Comparison of ENCODE assay signal across 8 cellular contexts in the genomic region with DNA sequence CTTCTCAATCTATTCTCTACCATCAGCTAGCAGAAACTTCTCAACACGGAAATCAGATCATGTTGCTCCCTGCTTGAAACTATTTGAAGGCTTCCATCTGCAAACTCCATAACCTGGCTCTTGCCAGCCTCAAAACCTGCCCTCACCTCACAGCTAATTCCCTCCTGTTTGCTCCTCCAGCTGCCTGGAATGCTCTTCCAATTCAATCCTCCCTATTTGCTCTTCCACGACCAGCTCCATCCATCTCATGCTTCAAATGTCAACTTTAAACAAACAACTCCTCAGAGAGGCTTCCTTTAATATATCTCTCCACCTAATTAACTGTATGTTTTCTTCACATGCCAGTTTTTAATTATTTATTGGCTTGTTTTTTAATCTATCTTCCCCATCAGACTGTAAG. TPM values are rescaled to one million over a fixed set of nuclear protein-coding genes. Genes with fewer than 3 reads are reported as not detected.
A peak's percentile ranks its signal among the peaks of the same experiment; 100 is the strongest.
DNase-seq lines count a peak whose midpoint lies in the region; ATAC-seq, FAIRE-seq and TF ChIP-seq lines count a peak whose summit lies in the region.

No MANE protein-coding gene starts in this region.

- intact Hi-C loops in Calu3 (cut with micrococcal nuclease; ENCODE audit: unreplicated experiment) = loop anchor here (5.0 kb wide), 1 partner anchor 332 kb away; no protein-coding TSS in a partner anchor

- CTCF ChIA-PET in Calu3 (lab: Charles Lee) = interaction anchor here (0.8 kb wide), 1 partner anchor 10 kb away, joined by 3 read pairs; a partner anchor contains a TSS

- H3F3A ChIP-seq in neural cell (ENCODE audit: insufficient read depth, low read length, poor library complexity, severe bottlenecking) = no peaks in the 10 kb centered on the region

- H3K4me2 ChIP-seq in neural cell (ENCODE audit: low read length) = peak overlapping the region; percentile 96

- H3K9me3 ChIP-seq in effector memory CD4-positive, alpha-beta T cell (ENCODE audit: control insufficient read depth, low read length) = no peaks in the 10 kb centered on the region
- no peaks in the 10 kb centered on the region for H3K9me3 ChIP-seq in neural cell (ENCODE audit: low read length)

- peaks cover 21% of the 10 kb centered on the region for H3K36me3 Mint-ChIP-seq in Calu3 (ENCODE audit: insufficient read depth, unreplicated experiment)

- H3K4me3 ChIP-seq in NB4 (ENCODE audit: low read depth, low read length) (peak overlapping the region; percentile 77), neural cell (ENCODE audit: low read length) (peak overlapping the region; percentile 98)
- H3K4me3 ChIP-seq in effector memory CD4-positive, alpha-beta T cell (ENCODE audit: insufficient read depth, low read depth, low read length, poor library complexity, severe bottlenecking) = peak overlapping the region; percentile 2

- TF ChIP-seq RAD21 in neural cell (conservative IDR thresholded peaks at IDR 0.05) = no peak

- no peak for ATAC-seq in HG02885 (IDR thresholded peaks at IDR 0.05; ENCODE audit: poor library complexity, unreplicated experiment)
- no peak for ATAC-seq in GM18519 (IDR thresholded peaks at IDR 0.05; ENCODE audit: low FRiP score, unreplicated experiment)

- FAIRE-seq in GM12891 (lab: Jason Lieb, UNC) = no peak

- H3K4me3 Mint-ChIP-seq in Calu3 (ENCODE audit: low read depth, unreplicated experiment) = peak overlapping the region; percentile 63

- peaks cover 57% of the 10 kb centered on the region for H3K79me2 ChIP-seq in neural cell (replicated peaks; ENCODE audit: insufficient read depth, low read length)

- H3K9ac ChIP-seq in neural cell (ENCODE audit: low read length) = peak overlapping the region; percentile 97

- DNase-seq in Calu3 (no peak), NB4 (ENCODE audit: low read depth) (no peak), GM12891 (ENCODE audit: insufficient read length, low spot score) (no peak)
- DNase-seq in effector memory CD4-positive, alpha-beta T cell = no peak
- no peak for DNase-seq in activated effector memory CD4-positive, alpha-beta T cell treated with Interleukin-2 at 50 U/mL for 16 hours

- no peaks in the 10 kb centered on the region for H4K20me1 ChIP-seq in neural cell (ENCODE audit: insufficient read depth)

- H3K27ac Mint-ChIP-seq in Calu3 (ENCODE audit: unreplicated experiment) = peak overlapping the region; percentile 99

- H3K27me3 Mint-ChIP-seq in Calu3 (ENCODE audit: unreplicated experiment) = no peaks in the 10 kb centered on the region

- no peak for TF ChIP-seq EP300 in neural cell (conservative IDR thresholded peaks at IDR 0.05; ENCODE audit: poor library complexity, severe bottlenecking)

- no peaks in the 10 kb centered on the region for H3K9me3 Mint-ChIP-seq in Calu3 (ENCODE audit: low read depth, unreplicated experiment)

- BruUV-seq in Calu3 (replicated peaks; lab: Mats Ljungman, UMichigan) = no TSS peak

- no peaks in the 10 kb centered on the region for H3K9me2 ChIP-seq in neural cell (ENCODE audit: insufficient read depth, low read length)

- H3K4me1 ChIP-seq in effector memory CD4-positive, alpha-beta T cell (ENCODE audit: control insufficient read depth, insufficient read depth, low read length, poor library complexity, severe bottlenecking) = peaks cover 12% of the 10 kb centered on the region

- no peaks in the 10 kb centered on the region for H3K36me3 ChIP-seq in effector memory CD4-positive, alpha-beta T cell (ENCODE audit: control insufficient read depth, insufficient read depth, low read length)
- H3K36me3 ChIP-seq in neural cell (ENCODE audit: insufficient read depth, low read length) = no peaks in the 10 kb centered on the region

- H3K27ac ChIP-seq in effector memory CD4-positive, alpha-beta T cell (ENCODE audit: insufficient read depth, low read length, poor library complexity, severe bottlenecking) = no peak overlapping the region
- peak overlapping the region; percentile 98 for H3K27ac ChIP-seq in neural cell (ENCODE audit: low read length)

- H2AFZ ChIP-seq in neural cell (ENCODE audit: low read depth, low read length) = no peak overlapping the region

- H3K27me3 ChIP-seq in effector memory CD4-positive, alpha-beta T cell (replicated peaks; ENCODE audit: control insufficient read depth, insufficient read depth, low read length, poor library complexity, severe bottlenecking) = no peaks in the 10 kb centered on the region
- no peaks in the 10 kb centered on the region for H3K27me3 ChIP-seq in neural cell (ENCODE audit: insufficient read depth, low read depth, low read length)

- H3K4me1 Mint-ChIP-seq in Calu3 (ENCODE audit: low read depth, unreplicated experiment) = peaks cover 28% of the 10 kb centered on the region

- no peak for TF ChIP-seq CTCF in Calu3 (IDR thresholded peaks at IDR 0.05; ENCODE audit: unreplicated experiment)
- no peak for TF ChIP-seq CTCF in NB4 (IDR thresholded peaks at IDR 0.05; ENCODE audit: low read depth, low read length)
- no peak for TF ChIP-seq CTCF in neural cell (IDR thresholded peaks at IDR 0.05; ENCODE audit: poor library complexity, severe bottlenecking)

- TF ChIP-seq POLR2A in NB4 (IDR thresholded peaks at IDR 0.05; ENCODE audit: extremely low read depth, insufficient read length) (no peak), GM12891 (IDR thresholded peaks at IDR 0.05; ENCODE audit: low read depth, low read length) (no peak)

TF ChIP-seq in neural cell, 6 proteins besides CTCF, POLR2A, EP300 and RAD21 (continues in another document):
- TF ChIP-seq POLR2AphosphoS5 (IDR thresholded peaks at IDR 0.05) (no peak), SMC3 (conservative IDR thresholded peaks at IDR 0.05; ENCODE audit: poor library complexity) (no peak)
- TF ChIP-seq, protein P1, sequence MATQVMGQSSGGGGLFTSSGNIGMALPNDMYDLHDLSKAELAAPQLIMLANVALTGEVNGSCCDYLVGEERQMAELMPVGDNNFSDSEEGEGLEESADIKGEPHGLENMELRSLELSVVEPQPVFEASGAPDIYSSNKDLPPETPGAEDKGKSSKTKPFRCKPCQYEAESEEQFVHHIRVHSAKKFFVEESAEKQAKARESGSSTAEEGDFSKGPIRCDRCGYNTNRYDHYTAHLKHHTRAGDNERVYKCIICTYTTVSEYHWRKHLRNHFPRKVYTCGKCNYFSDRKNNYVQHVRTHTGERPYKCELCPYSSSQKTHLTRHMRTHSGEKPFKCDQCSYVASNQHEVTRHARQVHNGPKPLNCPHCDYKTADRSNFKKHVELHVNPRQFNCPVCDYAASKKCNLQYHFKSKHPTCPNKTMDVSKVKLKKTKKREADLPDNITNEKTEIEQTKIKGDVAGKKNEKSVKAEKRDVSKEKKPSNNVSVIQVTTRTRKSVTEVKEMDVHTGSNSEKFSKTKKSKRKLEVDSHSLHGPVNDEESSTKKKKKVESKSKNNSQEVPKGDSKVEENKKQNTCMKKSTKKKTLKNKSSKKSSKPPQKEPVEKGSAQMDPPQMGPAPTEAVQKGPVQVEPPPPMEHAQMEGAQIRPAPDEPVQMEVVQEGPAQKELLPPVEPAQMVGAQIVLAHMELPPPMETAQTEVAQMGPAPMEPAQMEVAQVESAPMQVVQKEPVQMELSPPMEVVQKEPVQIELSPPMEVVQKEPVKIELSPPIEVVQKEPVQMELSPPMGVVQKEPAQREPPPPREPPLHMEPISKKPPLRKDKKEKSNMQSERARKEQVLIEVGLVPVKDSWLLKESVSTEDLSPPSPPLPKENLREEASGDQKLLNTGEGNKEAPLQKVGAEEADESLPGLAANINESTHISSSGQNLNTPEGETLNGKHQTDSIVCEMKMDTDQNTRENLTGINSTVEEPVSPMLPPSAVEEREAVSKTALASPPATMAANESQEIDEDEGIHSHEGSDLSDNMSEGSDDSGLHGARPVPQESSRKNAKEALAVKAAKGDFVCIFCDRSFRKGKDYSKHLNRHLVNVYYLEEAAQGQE (IDR thresholded peaks at IDR 0.05; ENCODE audit: borderline replicate concordance) = no peak

TF ChIP-seq in GM12891, 5 proteins besides CTCF, POLR2A, EP300 and RAD21:
- TF ChIP-seq PAX5 (IDR thresholded peaks at IDR 0.05; ENCODE audit: insufficient read depth, low read length, severe bottlenecking) = no peak
- TF ChIP-seq POLR2AphosphoS5 (IDR thresholded peaks at IDR 0.05; ENCODE audit: low read depth, low read length) = no peak
- TF ChIP-seq TAF1 (IDR thresholded peaks at IDR 0.05; ENCODE audit: low read depth, low read length) = no peak
- no peak for TF ChIP-seq POU2F2 (IDR thresholded peaks at IDR 0.05; ENCODE audit: low read depth, low read length)
- no peak for TF ChIP-seq SPI1 (IDR thresholded peaks at IDR 0.05; ENCODE audit: low read depth, low read length)

RNA-seq across cellular contexts. Expression of a gene that starts 1.5 kb away (rescaled TPM):
- total RNA-seq in Calu3 (2022) = 27.9 and 28.1 TPM in 2 replicates
- 27.4 and 30.6 TPM in 2 replicates for polyA plus RNA-seq in neural cell
- 72.1 and 83.5 TPM in 2 replicates for polyA minus RNA-seq in neural cell
- 23.1 TPM for polyA plus RNA-seq in GM12891 (2012; ENCODE audit: low read depth, missing spikeins)

RNA-seq across cellular contexts. Expression of a gene that starts 10.6 kb away (rescaled TPM):
- 7.3 and 7.5 TPM in 2 replicates for total RNA-seq in Calu3 (2022)
- polyA plus RNA-seq in neural cell = 10.9 and 11.3 TPM in 2 replicates
- polyA minus RNA-seq in neural cell = 22.4 and 23.2 TPM in 2 replicates
- polyA plus RNA-seq in GM12891 (2012; ENCODE audit: low read depth, missing spikeins) = 9.2 TPM

RNA-seq across cellular contexts. Expression of a gene that starts 53.0 kb away (rescaled TPM):
- total RNA-seq in Calu3 (2022) = 12.5 and 14.9 TPM in 2 replicates
- 14.9 and 17.6 TPM in 2 replicates for polyA plus RNA-seq in neural cell
- polyA minus RNA-seq in neural cell = 18.0 and 23.8 TPM in 2 replicates
- 12.5 TPM for polyA plus RNA-seq in GM12891 (2012; ENCODE audit: low read depth, missing spikeins)

RNA-seq across cellular contexts. Expression of a gene that starts 59.9 kb away (rescaled TPM):
- 0.21 and 1.1 TPM in 2 replicates for total RNA-seq in Calu3 (2022)
- polyA plus RNA-seq in neural cell = not detected in 2 replicates
- polyA minus RNA-seq in neural cell = not detected in 2 replicates
- not detected for polyA plus RNA-seq in GM12891 (2012; ENCODE audit: low read depth, missing spikeins)

Comparison
In these comparisons a context has a peak if more than half of its experiments do, and no peak if none do; other contexts are left out.
1. H3K4me3 ChIP-seq: peak in every context shown above with its lines; median percentile 98 in neural cell; 77 in NB4; 2 in effector memory CD4-positive, alpha-beta T cell.